1 cellular context compared by ENCODE assay signal in genomic region chr4:77776182-77777134, GRCh38.
TF ChIP-seq lines count a peak whose summit lies in the region.

No MANE protein-coding gene starts in this region.

TF ChIP-seq in HEK293, 187 proteins besides CTCF, POLR2A, EP300 and RAD21 (continued from another document and continues in another):
- TF ChIP-seq ZNF18 (tag by site-specific recombination; IDR thresholded peaks at IDR 0.05) (peak; percentile 40; the same call in 1 of the 2 replicates), ZFP69B (tag by site-specific recombination; IDR thresholded peaks at IDR 0.05) (no peak), BCL11B (tag by site-specific recombination; IDR thresholded peaks at IDR 0.05; ENCODE audit: low read depth) (no peak), YY1 (tag by site-specific recombination; IDR thresholded peaks at IDR 0.05) (no peak), ZNF621 (tag by site-specific recombination; IDR thresholded peaks at IDR 0.05) (no peak), ZNF530 (tag by site-specific recombination; IDR thresholded peaks at IDR 0.05; ENCODE audit: low read depth) (no peak), ZNF596 (tag by site-specific recombination; IDR thresholded peaks at IDR 0.05) (0 out of 2 replicates have a peak, but pooled peaks have one; percentile 42), BCL6B (tag by site-specific recombination; IDR thresholded peaks at IDR 0.05) (no peak), ZNF629 (tag by site-specific recombination; IDR thresholded peaks at IDR 0.05) (no peak), TCF7L2 (IDR thresholded peaks at IDR 0.05; ENCODE audit: borderline replicate concordance, low read depth, low read length) (no peak), GFI1B (tag by site-specific recombination; IDR thresholded peaks at IDR 0.05) (peak; percentile 61; the same call in 1 of the 2 replicates), ZNF37A (tag by site-specific recombination; IDR thresholded peaks at IDR 0.05) (no peak), PRDM6 (tag by site-specific recombination; IDR thresholded peaks at IDR 0.05) (peak; percentile 89), PBX3 (CRISPR knock-in tag; IDR thresholded peaks at IDR 0.05) (no peak), ZNF302 (tag by site-specific recombination; IDR thresholded peaks at IDR 0.05; ENCODE audit: low read depth) (no peak), ZNF610 (tag by site-specific recombination; IDR thresholded peaks at IDR 0.05; ENCODE audit: borderline replicate concordance) (no peak), ZSCAN16 (tag by site-specific recombination; IDR thresholded peaks at IDR 0.05) (no peak), MZF1 (tag by site-specific recombination; IDR thresholded peaks at IDR 0.05; ENCODE audit: borderline replicate concordance) (peak; percentile 79), ZNF202 (tag by site-specific recombination; IDR thresholded peaks at IDR 0.05; ENCODE audit: borderline replicate concordance) (no peak), ZNF292 (tag by site-specific recombination; IDR thresholded peaks at IDR 0.05; ENCODE audit: borderline replicate concordance, low read depth) (no peak), ZNF76 (tag by site-specific recombination; IDR thresholded peaks at IDR 0.05; ENCODE audit: borderline replicate concordance, low read depth) (no peak), HOXA7 (CRISPR knock-in tag; IDR thresholded peaks at IDR 0.05; ENCODE audit: borderline replicate concordance) (no peak), INSM2 (tag by site-specific recombination; IDR thresholded peaks at IDR 0.05) (no peak), ZNF624 (tag by site-specific recombination; IDR thresholded peaks at IDR 0.05) (no peak), ZBTB8A (tag by site-specific recombination; IDR thresholded peaks at IDR 0.05) (no peak), KLF1 (tag by site-specific recombination; IDR thresholded peaks at IDR 0.05) (no peak), BCL11A (tag by site-specific recombination; IDR thresholded peaks at IDR 0.05; ENCODE audit: low read depth) (0 out of 2 replicates have a peak, but pooled peaks have one; percentile 41), ELK4 (IDR thresholded peaks at IDR 0.05; ENCODE audit: borderline replicate concordance, low read depth, low read length) (no peak), ZNF513 (tag by site-specific recombination; IDR thresholded peaks at IDR 0.05) (no peak), ZNF19 (tag by site-specific recombination; IDR thresholded peaks at IDR 0.05; ENCODE audit: low read depth) (no peak), ZNF555 (tag by site-specific recombination; conservative IDR thresholded peaks at IDR 0.05) (no peak), ZNF660 (tag by site-specific recombination; IDR thresholded peaks at IDR 0.05) (0 out of 2 replicates have a peak, but pooled peaks have one; percentile 18), ZNF350 (tag by site-specific recombination; IDR thresholded peaks at IDR 0.05) (no peak), FEZF1 (tag by site-specific recombination; IDR thresholded peaks at IDR 0.05) (peak; percentile 54), ZBTB17 (tag by site-specific recombination; IDR thresholded peaks at IDR 0.05) (0 out of 2 replicates have a peak, but pooled peaks have one; percentile 27), ZNF146 (tag by site-specific recombination; IDR thresholded peaks at IDR 0.05) (no peak), WT1 (tag by site-specific recombination; IDR thresholded peaks at IDR 0.05) (peak; percentile 51; the same call in 1 of the 2 replicates), ZNF558 (tag by site-specific recombination; IDR thresholded peaks at IDR 0.05) (no peak), ZBTB6 (tag by site-specific recombination; IDR thresholded peaks at IDR 0.05) (no peak), ZNF664 (tag by site-specific recombination; IDR thresholded peaks at IDR 0.05) (0 out of 2 replicates have a peak, but pooled peaks have one; percentile 35)
- TF ChIP-seq, protein P1, sequence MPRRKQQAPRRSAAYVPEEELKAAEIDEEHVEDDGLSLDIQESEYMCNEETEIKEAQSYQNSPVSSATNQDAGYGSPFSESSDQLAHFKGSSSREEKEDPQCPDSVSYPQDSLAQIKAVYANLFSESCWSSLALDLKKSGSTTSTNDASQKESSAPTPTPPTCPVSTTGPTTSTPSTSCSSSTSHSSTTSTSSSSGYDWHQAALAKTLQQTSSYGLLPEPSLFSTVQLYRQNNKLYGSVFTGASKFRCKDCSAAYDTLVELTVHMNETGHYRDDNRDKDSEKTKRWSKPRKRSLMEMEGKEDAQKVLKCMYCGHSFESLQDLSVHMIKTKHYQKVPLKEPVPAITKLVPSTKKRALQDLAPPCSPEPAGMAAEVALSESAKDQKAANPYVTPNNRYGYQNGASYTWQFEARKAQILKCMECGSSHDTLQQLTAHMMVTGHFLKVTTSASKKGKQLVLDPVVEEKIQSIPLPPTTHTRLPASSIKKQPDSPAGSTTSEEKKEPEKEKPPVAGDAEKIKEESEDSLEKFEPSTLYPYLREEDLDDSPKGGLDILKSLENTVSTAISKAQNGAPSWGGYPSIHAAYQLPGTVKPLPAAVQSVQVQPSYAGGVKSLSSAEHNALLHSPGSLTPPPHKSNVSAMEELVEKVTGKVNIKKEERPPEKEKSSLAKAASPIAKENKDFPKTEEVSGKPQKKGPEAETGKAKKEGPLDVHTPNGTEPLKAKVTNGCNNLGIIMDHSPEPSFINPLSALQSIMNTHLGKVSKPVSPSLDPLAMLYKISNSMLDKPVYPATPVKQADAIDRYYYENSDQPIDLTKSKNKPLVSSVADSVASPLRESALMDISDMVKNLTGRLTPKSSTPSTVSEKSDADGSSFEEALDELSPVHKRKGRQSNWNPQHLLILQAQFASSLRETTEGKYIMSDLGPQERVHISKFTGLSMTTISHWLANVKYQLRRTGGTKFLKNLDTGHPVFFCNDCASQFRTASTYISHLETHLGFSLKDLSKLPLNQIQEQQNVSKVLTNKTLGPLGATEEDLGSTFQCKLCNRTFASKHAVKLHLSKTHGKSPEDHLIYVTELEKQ (tag by site-specific recombination; IDR thresholded peaks at IDR 0.05; ENCODE audit: borderline replicate concordance): no peak; the same call in 1 of the 2 replicates
- TF ChIP-seq, protein P2, sequence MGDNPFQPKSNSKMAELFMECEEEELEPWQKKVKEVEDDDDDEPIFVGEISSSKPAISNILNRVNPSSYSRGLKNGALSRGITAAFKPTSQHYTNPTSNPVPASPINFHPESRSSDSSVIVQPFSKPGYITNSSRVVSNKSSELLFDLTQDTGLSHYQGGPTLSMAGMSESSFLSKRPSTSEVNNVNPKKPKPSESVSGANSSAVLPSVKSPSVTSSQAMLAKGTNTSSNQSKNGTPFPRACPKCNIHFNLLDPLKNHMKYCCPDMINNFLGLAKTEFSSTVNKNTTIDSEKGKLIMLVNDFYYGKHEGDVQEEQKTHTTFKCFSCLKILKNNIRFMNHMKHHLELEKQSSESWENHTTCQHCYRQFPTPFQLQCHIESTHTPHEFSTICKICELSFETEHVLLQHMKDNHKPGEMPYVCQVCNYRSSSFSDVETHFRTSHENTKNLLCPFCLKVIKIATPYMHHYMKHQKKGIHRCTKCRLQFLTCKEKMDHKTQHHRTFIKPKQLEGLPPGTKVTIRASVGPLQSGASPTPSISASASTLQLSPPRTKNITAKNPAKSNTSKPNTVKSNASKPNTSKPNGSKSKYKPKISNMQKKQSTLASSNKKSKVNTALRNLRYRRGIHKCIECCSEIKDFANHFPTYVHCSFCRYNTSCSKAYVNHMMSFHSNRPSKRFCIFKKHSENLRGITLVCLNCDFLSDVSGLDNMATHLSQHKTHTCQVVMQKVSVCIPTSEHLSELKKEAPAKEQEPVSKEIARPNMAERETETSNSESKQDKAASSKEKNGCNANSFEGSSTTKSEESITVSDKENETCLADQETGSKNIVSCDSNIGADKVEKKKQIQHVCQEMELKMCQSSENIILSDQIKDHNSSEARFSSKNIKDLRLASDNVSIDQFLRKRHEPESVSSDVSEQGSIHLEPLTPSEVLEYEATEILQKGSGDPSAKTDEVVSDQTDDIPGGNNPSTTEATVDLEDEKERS (tag by site-specific recombination; IDR thresholded peaks at IDR 0.05): no peak
